ENCODE assay signal across 28 cellular contexts in the genomic region with DNA sequence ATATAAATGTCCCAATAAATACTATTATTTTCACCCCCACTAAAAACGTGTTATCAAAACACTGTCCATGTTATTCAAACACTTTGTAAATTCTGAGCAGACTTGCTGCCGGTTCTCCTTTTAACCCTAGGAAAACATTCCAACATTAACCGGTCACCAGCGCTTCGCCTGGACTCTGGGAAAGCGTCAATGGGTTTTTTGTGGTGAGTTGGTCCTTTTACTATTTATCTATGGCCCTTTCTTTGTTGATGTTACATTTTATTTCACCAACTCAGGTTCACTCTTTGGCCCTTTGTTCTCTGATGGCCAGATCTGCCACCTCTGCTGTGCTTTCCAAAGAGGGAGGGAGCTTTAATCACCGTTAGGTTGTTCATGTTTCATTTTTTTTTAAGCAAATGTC. TPM values are rescaled to one million over a fixed set of nuclear protein-coding genes. Genes with fewer than 3 reads are reported as not detected.
"Had no signal": no experiment of that assay in that cellular context is flagged by ENCODE, and none has a peak within 500 bp of the region (broad histone marks: within the 10 kb centered on the region; RNA-seq: fewer than 3 reads in every experiment).

No MANE protein-coding gene starts in this region.

- H2AFZ ChIP-seq: hepatocyte, parathyroid adenoma had no signal

- H3K4me1 ChIP-seq: parathyroid adenoma had no signal

- H3K79me2 ChIP-seq: hepatocyte, parathyroid adenoma had no signal

- H3K4me3 ChIP-seq: hepatocyte, left ventricle myocardium inferior, lung, mucosa of descending colon, sigmoid colon, spleen, tibial nerve, vagina had no signal

- ATAC-seq: mucosa of descending colon; naive thymus-derived CD4-positive, alpha-beta T cell; natural killer cell treated with Interleukin-12 subunit alpha and Interleukin-12 subunit beta and Interleukin-15 and Interleukin-18, amount 100 ng/mL, for 72 hours; right cardiac atrium; stimulated activated memory B cell treated with anti-CD40 and anti-IgM and Interleukin-4, amounts not matched to agents 10 μg/mL and 1 μg/mL and 100 μg/mL, for 72 hours; stimulated activated naive CD8-positive, alpha-beta T cell treated with anti-CD3 and anti-CD28 coated beads, Interleukin-15, amount 100 ng/mL, for 72 hours had no signal

- H3K9ac ChIP-seq: parathyroid adenoma had no signal

- H3K36me3 Mint-ChIP-seq: natural killer cell treated with Interleukin-12 subunit alpha and Interleukin-12 subunit beta and Interleukin-15 and Interleukin-18, amount 100 ng/mL, for 72 hours; stimulated activated memory B cell treated with anti-CD40 and anti-IgM and Interleukin-4, amounts not matched to agents 10 μg/mL and 1 μg/mL and 100 μg/mL, for 72 hours; type B pancreatic cell had no signal

- H3K4me2 ChIP-seq: hepatocyte had no signal

- H3K9me3 Mint-ChIP-seq: natural killer cell treated with Interleukin-12 subunit alpha and Interleukin-12 subunit beta and Interleukin-15 and Interleukin-18, amount 100 ng/mL, for 72 hours; stimulated activated memory B cell treated with anti-CD40 and anti-IgM and Interleukin-4, amounts not matched to agents 10 μg/mL and 1 μg/mL and 100 μg/mL, for 72 hours; stimulated activated naive CD8-positive, alpha-beta T cell treated with anti-CD3 and anti-CD28 coated beads, Interleukin-15, amount 100 ng/mL, for 72 hours; type B pancreatic cell had no signal

- H3K36me3 ChIP-seq: left ventricle myocardium inferior, sigmoid colon, spleen, tibial nerve, vagina had no signal

- H3K27ac Mint-ChIP-seq: naive thymus-derived CD4-positive, alpha-beta T cell; progenitor cell of endocrine pancreas; stimulated activated memory B cell treated with anti-CD40 and anti-IgM and Interleukin-4, amounts not matched to agents 10 μg/mL and 1 μg/mL and 100 μg/mL, for 72 hours; stimulated activated naive CD8-positive, alpha-beta T cell treated with anti-CD3 and anti-CD28 coated beads, Interleukin-15, amount 100 ng/mL, for 72 hours; type B pancreatic cell had no signal

- FAIRE-seq: small intestine had no signal

- DNase-seq: islet precursor cell; left ventricle myocardium inferior; midbrain; mucosa of descending colon; naive thymus-derived CD4-positive, alpha-beta T cell; nucleus accumbens; right cardiac atrium; sigmoid colon; small intestine; spleen; stimulated activated CD4-positive, alpha-beta T cell treated with anti-CD3 and anti-CD28 coated beads, Interleukin-2, amount 100 ng/mL, for 48 hours; stimulated activated CD4-positive, alpha-beta T cell treated with anti-CD3 and anti-CD28 coated beads, Interleukin-4, amount 100 ng/mL, for 4 hours; stimulated activated CD8-positive, alpha-beta memory T cell treated with anti-CD3 and anti-CD28 coated beads, Interleukin-4, amount 100 ng/mL, for 48 hours; stimulated activated naive CD4-positive, alpha-beta T cell treated with Interleukin-2 at 50 U/mL for 16 hours; stimulated activated naive CD8-positive, alpha-beta T cell treated with anti-CD3 and anti-CD28 coated beads, Interleukin-15, amount 100 ng/mL, for 72 hours; substantia nigra had no signal

- H3K9me3 ChIP-seq: left ventricle myocardium inferior, mucosa of descending colon, sigmoid colon, tibial nerve, vagina had no signal

- H3K27ac ChIP-seq: hepatocyte, left ventricle myocardium inferior, parathyroid adenoma, sigmoid colon, spleen, tibial nerve, vagina had no signal

- H3K4me3 Mint-ChIP-seq: naive thymus-derived CD4-positive, alpha-beta T cell; natural killer cell treated with Interleukin-12 subunit alpha and Interleukin-12 subunit beta and Interleukin-15 and Interleukin-18, amount 100 ng/mL, for 72 hours; stimulated activated memory B cell treated with anti-CD40 and anti-IgM and Interleukin-4, amounts not matched to agents 10 μg/mL and 1 μg/mL and 100 μg/mL, for 72 hours; stimulated activated naive CD8-positive, alpha-beta T cell treated with anti-CD3 and anti-CD28 coated beads, Interleukin-15, amount 100 ng/mL, for 72 hours; type B pancreatic cell had no signal

RNA-seq across cellular contexts. Expression of a gene that starts 4.1 kb away (rescaled TPM):
- total RNA-seq: hepatocyte, myocyte, progenitor cell of endocrine pancreas, pulmonary artery endothelial cell, renal cortical epithelial cell, sigmoid colon had no signal
- polyA plus RNA-seq: hepatocyte had no signal
